ENCODE assay signal across 8 cellular contexts in genomic region chr20:20603339-20603990, GRCh38.
DNase-seq lines count a peak whose midpoint lies in the region; ATAC-seq and TF ChIP-seq lines count a peak whose summit lies in the region.

No MANE protein-coding gene starts in this region.

- CTCF ChIA-PET in activated naive CD4-positive, alpha-beta T cell treated with anti-CD3 and anti-CD28 coated beads, Interleukin-2, amount 10 ng/mL, durations not matched to agents 7 days and 5 days (lab: Charles Lee): interaction anchor here (1.0 to 1.8 kb wide), 2 partner anchors 9 to 221 kb away, joined by 4 to 8 read pairs; no protein-coding TSS in a partner anchor

- no peak for TF ChIP-seq CTCF in GM10266 (IDR thresholded peaks at IDR 0.05; ENCODE audit: control insufficient read depth, insufficient read depth, low read depth, missing control alignments)

- H3K36me3 Mint-ChIP-seq in stimulated activated memory B cell treated with anti-CD40 and anti-IgM and Interleukin-4, amounts not matched to agents 10 μg/mL and 1 μg/mL and 100 μg/mL, for 72 hours: peaks cover 33% of the 10 kb centered on the region
- peaks cover 19% of the 10 kb centered on the region for H3K36me3 Mint-ChIP-seq in activated naive CD4-positive, alpha-beta T cell treated with anti-CD3 and anti-CD28 coated beads, Interleukin-2, amount 10 ng/mL, durations not matched to agents 7 days and 5 days

- peak; percentile 67 for DNase-seq in GM10266 (ENCODE audit: extremely low spot score)
- peak; percentile 33 to 59 for DNase-seq in SJCRH30
- no peak for DNase-seq in NCI-H1048 (lab: John Stamatoyannopoulos, UW)
- DNase-seq in OCI-M1 (lab: John Stamatoyannopoulos, UW): no peak
- DNase-seq in activated naive CD4-positive, alpha-beta T cell treated with anti-CD3 and anti-CD28 coated beads, Interleukin-2, amount 10 ng/mL, durations not matched to agents 7 days and 5 days: no peak

- H3K4me3 Mint-ChIP-seq in stimulated activated memory B cell treated with anti-CD40 and anti-IgM and Interleukin-4, amounts not matched to agents 10 μg/mL and 1 μg/mL and 100 μg/mL, for 72 hours: no peak overlapping the region
- no peak overlapping the region for H3K4me3 Mint-ChIP-seq in activated naive CD4-positive, alpha-beta T cell treated with anti-CD3 and anti-CD28 coated beads, Interleukin-2, amount 10 ng/mL, durations not matched to agents 7 days and 5 days

- H3K27me3 ChIP-seq in SJCRH30: no peaks in the 10 kb centered on the region

- H3K4me1 Mint-ChIP-seq in stimulated activated memory B cell treated with anti-CD40 and anti-IgM and Interleukin-4, amounts not matched to agents 10 μg/mL and 1 μg/mL and 100 μg/mL, for 72 hours: peaks cover 12% of the 10 kb centered on the region
- peaks cover 2% of the 10 kb centered on the region for H3K4me1 Mint-ChIP-seq in activated naive CD4-positive, alpha-beta T cell treated with anti-CD3 and anti-CD28 coated beads, Interleukin-2, amount 10 ng/mL, durations not matched to agents 7 days and 5 days

- no peak overlapping the region for H3K27ac ChIP-seq in SJCRH30

- no peaks in the 10 kb centered on the region for H3K9me3 Mint-ChIP-seq in stimulated activated memory B cell treated with anti-CD40 and anti-IgM and Interleukin-4, amounts not matched to agents 10 μg/mL and 1 μg/mL and 100 μg/mL, for 72 hours
- no peaks in the 10 kb centered on the region for H3K9me3 Mint-ChIP-seq in activated naive CD4-positive, alpha-beta T cell treated with anti-CD3 and anti-CD28 coated beads, Interleukin-2, amount 10 ng/mL, durations not matched to agents 7 days and 5 days

- no peak overlapping the region for H3K27ac Mint-ChIP-seq in stimulated activated memory B cell treated with anti-CD40 and anti-IgM and Interleukin-4, amounts not matched to agents 10 μg/mL and 1 μg/mL and 100 μg/mL, for 72 hours
- no peak overlapping the region for H3K27ac Mint-ChIP-seq in activated naive CD4-positive, alpha-beta T cell treated with anti-CD3 and anti-CD28 coated beads, Interleukin-2, amount 10 ng/mL, durations not matched to agents 7 days and 5 days

- ATAC-seq in GM21515 (IDR thresholded peaks at IDR 0.05; ENCODE audit: unreplicated experiment) (peak; percentile 94), HG03571 (IDR thresholded peaks at IDR 0.05; ENCODE audit: unreplicated experiment) (peak; percentile 98)
- ATAC-seq in stimulated activated memory B cell treated with anti-CD40 and anti-IgM and Interleukin-4, amounts not matched to agents 10 μg/mL and 1 μg/mL and 100 μg/mL, for 72 hours: peak; percentile 78

- no peaks in the 10 kb centered on the region for H3K9me3 ChIP-seq in SJCRH30 (replicated peaks)

- no peaks in the 10 kb centered on the region for H3K4me1 ChIP-seq in SJCRH30

- H3K36me3 ChIP-seq in SJCRH30: no peaks in the 10 kb centered on the region

- H3K27me3 Mint-ChIP-seq in stimulated activated memory B cell treated with anti-CD40 and anti-IgM and Interleukin-4, amounts not matched to agents 10 μg/mL and 1 μg/mL and 100 μg/mL, for 72 hours: no peaks in the 10 kb centered on the region
- no peaks in the 10 kb centered on the region for H3K27me3 Mint-ChIP-seq in activated naive CD4-positive, alpha-beta T cell treated with anti-CD3 and anti-CD28 coated beads, Interleukin-2, amount 10 ng/mL, durations not matched to agents 7 days and 5 days

- no peak overlapping the region for H3K4me3 ChIP-seq in SJCRH30

Comparison
In these comparisons a context has a peak if more than half of its experiments do, and no peak if none do; other contexts are left out.
1. DNase-seq: peak in GM10266 (single experiment) and SJCRH30 (2 of 2); none in NCI-H1048 (single experiment), OCI-M1 (single experiment) and activated naive CD4-positive, alpha-beta T cell treated with anti-CD3 and anti-CD28 coated beads, Interleukin-2, amount 10 ng/mL, durations not matched to agents 7 days and 5 days (single experiment).
2. Peak in every context shown above with its lines, with median percentiles within 50 percentile points of each other: ATAC-seq.